Comparison of ENCODE assay signal across 20 cellular contexts in the genomic region with DNA sequence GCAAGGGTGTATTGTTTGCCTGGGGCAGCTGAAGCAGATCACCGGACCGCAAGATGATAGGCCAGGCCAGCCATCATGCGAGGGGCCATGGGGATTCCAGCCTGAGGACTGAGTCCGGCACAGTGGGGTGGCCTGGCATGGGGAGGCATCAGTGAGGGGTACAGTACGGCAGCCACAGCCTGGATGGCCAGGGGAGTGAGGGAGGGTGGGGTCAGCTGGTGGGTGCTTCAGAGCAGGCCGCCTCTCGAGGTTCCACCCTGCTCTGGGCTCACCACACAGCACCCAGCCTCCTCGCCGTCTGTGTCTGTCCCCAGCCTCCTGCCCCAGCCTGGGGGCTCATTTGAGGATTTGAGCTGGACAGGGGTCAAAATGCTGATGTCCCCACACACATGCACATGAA.
DNase-seq lines count a peak whose midpoint lies in the region; ATAC-seq and TF ChIP-seq lines count a peak whose summit lies in the region.
"Had no signal": no experiment of that assay in that cellular context is flagged by ENCODE, and none has a peak within 500 bp of the region (broad histone marks: within the 10 kb centered on the region; RNA-seq: fewer than 3 reads in every experiment).

No MANE protein-coding gene starts in this region.

- H3K4me1 ChIP-seq in neural progenitor cell (peaks cover 7% of the 10 kb centered on the region), esophagus muscularis mucosa (no peaks in the 10 kb centered on the region)
- H3K4me1 ChIP-seq: BE2C; BLaER1 treated with 17β-estradiol and CSF1 and Interleukin-3, amounts not matched to agents 10 nM and 100 nM; HAP-1 had no signal

- no peak for TF ChIP-seq POLR2A in esophagus muscularis mucosa (IDR thresholded peaks at IDR 0.05; ENCODE audit: low read depth)

- H3K4me3 Mint-ChIP-seq in stimulated activated naive CD8-positive, alpha-beta T cell treated with anti-CD3 and anti-CD28 coated beads, Interleukin-15, amount 100 ng/mL, for 72 hours = no peak overlapping the region
- no peak overlapping the region for H3K4me3 Mint-ChIP-seq in neural progenitor cell
- no peak overlapping the region for H3K4me3 Mint-ChIP-seq in stimulated activated effector memory CD8-positive, alpha-beta T cell treated with anti-CD3 and anti-CD28 coated beads, Interleukin-12 subunit alpha, Interleukin-12 subunit beta, amount 100 ng/mL, for 72 hours
- H3K4me3 Mint-ChIP-seq: CD14-positive monocyte; CD4-positive, alpha-beta T cell; CD8-positive, alpha-beta memory T cell; HFFc6 had no signal

- WGBS in esophagus muscularis mucosa = 94% methylated on average over 6 of the region's 9 CpGs

- no peak overlapping the region for H3K4me2 ChIP-seq in neural progenitor cell
- H3K4me2 ChIP-seq: BLaER1 treated with 17β-estradiol and CSF1 and Interleukin-3, amounts not matched to agents 10 nM and 100 nM had no signal

- no peaks in the 10 kb centered on the region for H3K9me3 ChIP-seq in neural progenitor cell (ENCODE audit: low read depth)
- H3K9me3 ChIP-seq in esophagus muscularis mucosa = no peaks in the 10 kb centered on the region
- H3K9me3 ChIP-seq: HAP-1 had no signal

- H3F3A ChIP-seq in neural progenitor cell (ENCODE audit: low read depth) = no peaks in the 10 kb centered on the region

- H4K20me1 ChIP-seq in neural progenitor cell (ENCODE audit: low read depth) = no peaks in the 10 kb centered on the region
- H4K20me1 ChIP-seq: BLaER1 treated with 17β-estradiol and CSF1 and Interleukin-3, amounts not matched to agents 10 nM and 100 nM had no signal

- no peaks in the 10 kb centered on the region for H3K9me3 Mint-ChIP-seq in stimulated activated naive CD8-positive, alpha-beta T cell treated with anti-CD3 and anti-CD28 coated beads, Interleukin-15, amount 100 ng/mL, for 72 hours
- H3K9me3 Mint-ChIP-seq in neural progenitor cell = peaks cover 6% of the 10 kb centered on the region
- H3K9me3 Mint-ChIP-seq in stimulated activated effector memory CD8-positive, alpha-beta T cell treated with anti-CD3 and anti-CD28 coated beads, Interleukin-12 subunit alpha, Interleukin-12 subunit beta, amount 100 ng/mL, for 72 hours = no peaks in the 10 kb centered on the region
- H3K9me3 Mint-ChIP-seq: CD4-positive, alpha-beta T cell had no signal

- no peaks in the 10 kb centered on the region for H3K27me3 Mint-ChIP-seq in stimulated activated naive CD8-positive, alpha-beta T cell treated with anti-CD3 and anti-CD28 coated beads, Interleukin-15, amount 100 ng/mL, for 72 hours
- peaks cover 4% of the 10 kb centered on the region for H3K27me3 Mint-ChIP-seq in neural progenitor cell (ENCODE audit: insufficient read depth, low read depth)
- H3K27me3 Mint-ChIP-seq: CD4-positive, alpha-beta T cell; CD8-positive, alpha-beta memory T cell had no signal

- H3K4me3 ChIP-seq in neural progenitor cell (no peak overlapping the region), esophagus muscularis mucosa (no peak overlapping the region)
- H3K4me3 ChIP-seq: BLaER1 treated with 17β-estradiol and CSF1 and Interleukin-3, amounts not matched to agents 10 nM and 100 nM; HAP-1 had no signal

- no peak overlapping the region for H3K27ac ChIP-seq in neural progenitor cell
- no peak overlapping the region for H3K27ac ChIP-seq in esophagus muscularis mucosa (replicated peaks in 1 of 4)
- H3K27ac ChIP-seq: 22Rv1; BLaER1 treated with 17β-estradiol and CSF1 and Interleukin-3, amounts not matched to agents 10 nM and 100 nM had no signal

- no peak for TF ChIP-seq EP300 in esophagus muscularis mucosa (IDR thresholded peaks at IDR 0.05)

- H2AFZ ChIP-seq in neural progenitor cell (replicated peaks) = no peak overlapping the region

- H3K36me3 ChIP-seq in neural progenitor cell (no peaks in the 10 kb centered on the region), esophagus muscularis mucosa (no peaks in the 10 kb centered on the region)
- H3K36me3 ChIP-seq: BE2C; BLaER1 treated with 17β-estradiol and CSF1 and Interleukin-3, amounts not matched to agents 10 nM and 100 nM; HAP-1 had no signal

- H3K27me3 ChIP-seq in neural progenitor cell (no peaks in the 10 kb centered on the region), esophagus muscularis mucosa (no peaks in the 10 kb centered on the region)
- H3K27me3 ChIP-seq: BE2C; BLaER1 treated with 17β-estradiol and CSF1 and Interleukin-3, amounts not matched to agents 10 nM and 100 nM had no signal

- no peak for DNase-seq in stimulated activated naive CD8-positive, alpha-beta T cell treated with anti-CD3 and anti-CD28 coated beads, Interleukin-15, amount 100 ng/mL, for 72 hours
- DNase-seq in stimulated activated naive CD8-positive, alpha-beta T cell treated with anti-CD3 and anti-CD28 coated beads, Interleukin-15, Interleukin-2, amounts not matched to agents 100 U/mL and 50 U/mL, for 24 hours = no peak
- DNase-seq in neural progenitor cell (ENCODE audit: low spot score) (no peak), esophagus muscularis mucosa (ENCODE audit: extremely low spot score) (no peak)
- DNase-seq in stimulated activated effector memory CD8-positive, alpha-beta T cell treated with anti-CD3 and anti-CD28 coated beads, Interleukin-12 subunit alpha, Interleukin-12 subunit beta, amount 100 ng/mL, for 72 hours (ENCODE audit: low spot score in 2 of 2) = no peak
- DNase-seq: AML-193; BE2C; Calu3; CD4-positive, alpha-beta T cell; CD8-positive, alpha-beta memory T cell; DMS53; DMS79 treated with DMSO at 0.1 percent for 48 hours; GF-D8; GOT3; HFFc6 had no signal

- H3K4me1 Mint-ChIP-seq in stimulated activated naive CD8-positive, alpha-beta T cell treated with anti-CD3 and anti-CD28 coated beads, Interleukin-15, amount 100 ng/mL, for 72 hours = no peaks in the 10 kb centered on the region
- H3K4me1 Mint-ChIP-seq in neural progenitor cell = peaks cover 14% of the 10 kb centered on the region
- no peaks in the 10 kb centered on the region for H3K4me1 Mint-ChIP-seq in stimulated activated effector memory CD8-positive, alpha-beta T cell treated with anti-CD3 and anti-CD28 coated beads, Interleukin-12 subunit alpha, Interleukin-12 subunit beta, amount 100 ng/mL, for 72 hours
- H3K4me1 Mint-ChIP-seq: CD14-positive monocyte; CD8-positive, alpha-beta memory T cell had no signal

- peaks cover 14% of the 10 kb centered on the region for H3K36me3 Mint-ChIP-seq in neural progenitor cell
- H3K36me3 Mint-ChIP-seq in stimulated activated effector memory CD8-positive, alpha-beta T cell treated with anti-CD3 and anti-CD28 coated beads, Interleukin-12 subunit alpha, Interleukin-12 subunit beta, amount 100 ng/mL, for 72 hours = peaks cover 5% of the 10 kb centered on the region
- H3K36me3 Mint-ChIP-seq: CD14-positive monocyte; CD8-positive, alpha-beta memory T cell had no signal

- TF ChIP-seq CTCF in neural progenitor cell (IDR thresholded peaks at IDR 0.05) (no peak), esophagus muscularis mucosa (IDR thresholded peaks at IDR 0.05) (no peak)

- intact Hi-C loops in esophagus muscularis mucosa (cut with DNase I) = no loop called here

- no peak overlapping the region for H3K9ac ChIP-seq in neural progenitor cell
- H3K9ac ChIP-seq: BLaER1 treated with 17β-estradiol and CSF1 and Interleukin-3, amounts not matched to agents 10 nM and 100 nM had no signal

- H3K27ac Mint-ChIP-seq in stimulated activated naive CD8-positive, alpha-beta T cell treated with anti-CD3 and anti-CD28 coated beads, Interleukin-15, amount 100 ng/mL, for 72 hours = no peak overlapping the region
- H3K27ac Mint-ChIP-seq in neural progenitor cell = peak overlapping the region; percentile 65
- H3K27ac Mint-ChIP-seq in stimulated activated effector memory CD8-positive, alpha-beta T cell treated with anti-CD3 and anti-CD28 coated beads, Interleukin-12 subunit alpha, Interleukin-12 subunit beta, amount 100 ng/mL, for 72 hours = no peak overlapping the region
- H3K27ac Mint-ChIP-seq: CD14-positive monocyte; CD4-positive, alpha-beta T cell; CD8-positive, alpha-beta memory T cell; HFFc6 had no signal

- peak; percentile 26 for ATAC-seq in stimulated activated naive CD8-positive, alpha-beta T cell treated with anti-CD3 and anti-CD28 coated beads, Interleukin-15, amount 100 ng/mL, for 72 hours
- no peak for ATAC-seq in stimulated activated naive CD8-positive, alpha-beta T cell treated with anti-CD3 and anti-CD28 coated beads, Interleukin-15, Interleukin-2, amounts not matched to agents 100 U/mL and 50 U/mL, for 24 hours
- ATAC-seq in stimulated activated effector memory CD8-positive, alpha-beta T cell treated with anti-CD3 and anti-CD28 coated beads, Interleukin-12 subunit alpha, Interleukin-12 subunit beta, amount 100 ng/mL, for 72 hours = peak; percentile 9
- no peak for ATAC-seq in HG02610 (IDR thresholded peaks at IDR 0.05; ENCODE audit: unreplicated experiment)

- no peaks in the 10 kb centered on the region for H3K79me2 ChIP-seq in neural progenitor cell (ENCODE audit: low read depth)

Comparison
In these comparisons a context has a peak if more than half of its experiments do, and no peak if none do; other contexts are left out.
1. ATAC-seq: peak in stimulated activated naive CD8-positive, alpha-beta T cell treated with anti-CD3 and anti-CD28 coated beads, Interleukin-15, amount 100 ng/mL, for 72 hours (single experiment) and stimulated activated effector memory CD8-positive, alpha-beta T cell treated with anti-CD3 and anti-CD28 coated beads, Interleukin-12 subunit alpha, Interleukin-12 subunit beta, amount 100 ng/mL, for 72 hours (single experiment); none in stimulated activated naive CD8-positive, alpha-beta T cell treated with anti-CD3 and anti-CD28 coated beads, Interleukin-15, Interleukin-2, amounts not matched to agents 100 U/mL and 50 U/mL, for 24 hours (single experiment) and HG02610 (single experiment).